In genomic region chr6:72626126-72626525, GRCh38 we compare ENCODE assay signal across 15 cellular contexts. TPM values are rescaled to one million over a fixed set of nuclear protein-coding genes. Genes with fewer than 3 reads are reported as not detected.
DNase-seq lines count a peak whose midpoint lies in the region; ATAC-seq, FAIRE-seq and TF ChIP-seq lines count a peak whose summit lies in the region.
"Had no signal": no experiment of that assay in that cellular context is flagged by ENCODE, and none has a peak within 500 bp of the region (broad histone marks: within the 10 kb centered on the region; RNA-seq: fewer than 3 reads in every experiment).

No MANE protein-coding gene starts in this region.

- peak overlapping the region; percentile 92 for H3K4me2 ChIP-seq in OCI-LY7 (ENCODE audit: low read length)

- peak; percentile 87 for FAIRE-seq in GM18507 (lab: Jason Lieb, UNC)

- no peaks in the 10 kb centered on the region for H3K9me2 ChIP-seq in OCI-LY7 (ENCODE audit: insufficient read depth, low read length)

- H3K4me3 ChIP-seq in OCI-LY7 (ENCODE audit: low read depth, low read length, poor library complexity, severe bottlenecking) = peak overlapping the region; percentile 92

- peaks cover 57% of the 10 kb centered on the region for H3K36me3 ChIP-seq in OCI-LY7 (ENCODE audit: insufficient read depth, low read length)

- peaks cover 24% of the 10 kb centered on the region for H3K4me1 ChIP-seq in OCI-LY7 (ENCODE audit: insufficient read depth, low read length, poor library complexity, severe bottlenecking)

- CTCF ChIA-PET in OCI-LY7 (lab: Charles Lee; ENCODE audit: unreplicated experiment) = no interaction called here

- no peak for DNase-seq in GM18507 (ENCODE audit: extremely low spot score, insufficient read length, low read depth)
- DNase-seq in OCI-LY7 (ENCODE audit: low spot score) = peak; percentile 42
- no peak for DNase-seq in GM19240 (ENCODE audit: insufficient read length, low spot score)
- DNase-seq in NCI-H1105 (lab: John Stamatoyannopoulos, UW) = no peak
- DNase-seq in NK-92 (lab: John Stamatoyannopoulos, UW; ENCODE audit: unreplicated experiment) = no peak
- DNase-seq in NCI-H82 (lab: John Stamatoyannopoulos, UW) = no peak
- DNase-seq: activated gamma-delta T cell treated with Interleukin-2 at 50 U/mL for 16 hours; DMS79 treated with DMSO at 0.1 percent for 48 hours; effector memory CD4-positive, alpha-beta T cell; HFFc6; naive thymus-derived CD8-positive, alpha-beta T cell; NCI-H2107 had no signal

- no TSS peak for BruUV-seq in OCI-LY7 (replicated peaks; lab: Mats Ljungman, UMichigan)

- ATAC-seq in GM19397 (IDR thresholded peaks at IDR 0.05; ENCODE audit: unreplicated experiment) = peak; percentile 28
- peak; percentile 49 for ATAC-seq in HG03025 (IDR thresholded peaks at IDR 0.05; ENCODE audit: low FRiP score, unreplicated experiment)
- ATAC-seq: naive thymus-derived CD8-positive, alpha-beta T cell; SK-N-SH treated with all-trans-retinoic acid at 6 μM for 48 hours had no signal

- POLR2A ChIA-PET in OCI-LY7 (lab: Charles Lee) = interaction anchor here (1.0 to 2.2 kb wide), 2 partner anchors 10 to 60 kb away, joined by 3 to 8 read pairs; no protein-coding TSS in a partner anchor

- intact Hi-C loops in OCI-LY7 (cut with micrococcal nuclease; ENCODE audit: unreplicated experiment) = no loop called here

- H2AFZ ChIP-seq in OCI-LY7 (ENCODE audit: low read length) = no peak overlapping the region

- no peak for TF ChIP-seq CTCF in OCI-LY7 (conservative IDR thresholded peaks at IDR 0.05; ENCODE audit: low read length)

- peak overlapping the region; percentile 27 for H3K27ac ChIP-seq in OCI-LY7 (ENCODE audit: low read depth, low read length, poor library complexity, severe bottlenecking)

- H3K9me3 ChIP-seq in OCI-LY7 (ENCODE audit: low read length) = no peaks in the 10 kb centered on the region

- peaks cover 7% of the 10 kb centered on the region; the same call in 1 of the 2 replicates for H4K20me1 ChIP-seq in OCI-LY7 (ENCODE audit: insufficient read depth, low read length)

- H3K79me2 ChIP-seq in OCI-LY7 (ENCODE audit: insufficient read depth, low read depth, low read length) = peaks cover 81% of the 10 kb centered on the region

RNA-seq across cellular contexts. Expression of gene KCNQ5, which starts 4.3 kb away (rescaled TPM):
- 15.1 and 29.7 TPM in 2 replicates for total RNA-seq in OCI-LY7 (2014; rRNA removed; shearing (Covaris generic))
- 25.8 and 26.1 TPM in 2 replicates for total RNA-seq in OCI-LY7 (2022)
